In genomic region chr16:80576343-80576912, GRCh38 we compare ENCODE assay signal across 23 cellular contexts. TPM values are rescaled to one million over a fixed set of nuclear protein-coding genes. Genes with fewer than 3 reads are reported as not detected.
DNase-seq lines count a peak whose midpoint lies in the region; ATAC-seq, FAIRE-seq and TF ChIP-seq lines count a peak whose summit lies in the region.
"Had no signal": no experiment of that assay in that cellular context is flagged by ENCODE, and none has a peak within 500 bp of the region (broad histone marks: within the 10 kb centered on the region; RNA-seq: fewer than 3 reads in every experiment).

No MANE protein-coding gene starts in this region.

- H3K4me1 ChIP-seq in HEK293 (ENCODE audit: control insufficient read depth, insufficient read depth, low read length) = peaks cover 18% of the 10 kb centered on the region

- DNase-seq in GM12891 (ENCODE audit: insufficient read length, low spot score) (no peak), amniotic stem cell (lab: John Stamatoyannopoulos, UW) (no peak), NCI-H1694 (lab: John Stamatoyannopoulos, UW) (no peak), NCI-H2107 (lab: John Stamatoyannopoulos, UW) (no peak)
- no peak for DNase-seq in stimulated activated effector memory CD8-positive, alpha-beta T cell treated with anti-CD3 and anti-CD28 coated beads, Interleukin-12 subunit alpha, Interleukin-12 subunit beta, amount 100 ng/mL, for 72 hours (ENCODE audit: low spot score in 2 of 2)
- DNase-seq: C1 segment of cervical spinal cord; Calu3; CD4-positive, alpha-beta memory T cell; COR-L47; DMS53; DMS79 treated with DMSO at 0.1 percent for 48 hours; GF-D8; GM23248; H7; HCEC 1CT had no signal

- no peak overlapping the region for H3K4me3 ChIP-seq in HEK293 (ENCODE audit: low read depth, low read length)
- H3K4me3 ChIP-seq: GM23248 had no signal

- TF ChIP-seq CTCF in HEK293 (tag by site-specific recombination; IDR thresholded peaks at IDR 0.05) = no peak

- no peak for TF ChIP-seq POLR2A in GM12891 (IDR thresholded peaks at IDR 0.05; ENCODE audit: low read depth, low read length)

- no peak overlapping the region for H3K27ac Mint-ChIP-seq in activated T-helper 17 cell treated with anti-CD3 and anti-CD28 coated beads, Interleukin-2, amount 50 U/mL, for 72 hours
- no peak overlapping the region for H3K27ac Mint-ChIP-seq in stimulated activated effector memory CD8-positive, alpha-beta T cell treated with anti-CD3 and anti-CD28 coated beads, Interleukin-12 subunit alpha, Interleukin-12 subunit beta, amount 100 ng/mL, for 72 hours
- H3K27ac Mint-ChIP-seq: CD4-positive, alpha-beta memory T cell had no signal

- H3K27ac ChIP-seq in HEK293 (ENCODE audit: extremely low read depth, low read depth, low read length) = no peak overlapping the region
- H3K27ac ChIP-seq: GM23248 had no signal

- H3K9me3 ChIP-seq in HEK293 (ENCODE audit: control insufficient read depth, insufficient read depth, low read depth, low read length) = no peaks in the 10 kb centered on the region

- no peaks in the 10 kb centered on the region for H3K9me3 Mint-ChIP-seq in activated T-helper 17 cell treated with anti-CD3 and anti-CD28 coated beads, Interleukin-2, amount 50 U/mL, for 72 hours
- peaks cover 5% of the 10 kb centered on the region for H3K9me3 Mint-ChIP-seq in stimulated activated effector memory CD8-positive, alpha-beta T cell treated with anti-CD3 and anti-CD28 coated beads, Interleukin-12 subunit alpha, Interleukin-12 subunit beta, amount 100 ng/mL, for 72 hours
- H3K9me3 Mint-ChIP-seq: CD4-positive, alpha-beta memory T cell had no signal

- FAIRE-seq in GM12891 (lab: Jason Lieb, UNC) = peak; percentile 81
- FAIRE-seq: GM12892, H1 had no signal

- CTCF ChIA-PET in HEK293 (lab: Yijun Ruan, JAX) = no interaction called here

- no peak overlapping the region for H3K4me3 Mint-ChIP-seq in activated T-helper 17 cell treated with anti-CD3 and anti-CD28 coated beads, Interleukin-2, amount 50 U/mL, for 72 hours
- H3K4me3 Mint-ChIP-seq in stimulated activated effector memory CD8-positive, alpha-beta T cell treated with anti-CD3 and anti-CD28 coated beads, Interleukin-12 subunit alpha, Interleukin-12 subunit beta, amount 100 ng/mL, for 72 hours = no peak overlapping the region
- H3K4me3 Mint-ChIP-seq: CD4-positive, alpha-beta memory T cell had no signal

- no peaks in the 10 kb centered on the region for H3K36me3 Mint-ChIP-seq in activated T-helper 17 cell treated with anti-CD3 and anti-CD28 coated beads, Interleukin-2, amount 50 U/mL, for 72 hours (ENCODE audit: low read depth)
- peaks cover 12% of the 10 kb centered on the region for H3K36me3 Mint-ChIP-seq in stimulated activated effector memory CD8-positive, alpha-beta T cell treated with anti-CD3 and anti-CD28 coated beads, Interleukin-12 subunit alpha, Interleukin-12 subunit beta, amount 100 ng/mL, for 72 hours
- H3K36me3 Mint-ChIP-seq: CD4-positive, alpha-beta memory T cell had no signal

- peak; percentile 11 for ATAC-seq in activated T-helper 17 cell treated with anti-CD3 and anti-CD28 coated beads, Interleukin-2, amount 50 U/mL, for 72 hours (replicated peaks)
- ATAC-seq in stimulated activated effector memory CD8-positive, alpha-beta T cell treated with anti-CD3 and anti-CD28 coated beads, Interleukin-12 subunit alpha, Interleukin-12 subunit beta, amount 100 ng/mL, for 72 hours = peak; percentile 2

- H3K27me3 Mint-ChIP-seq in activated T-helper 17 cell treated with anti-CD3 and anti-CD28 coated beads, Interleukin-2, amount 50 U/mL, for 72 hours = no peaks in the 10 kb centered on the region
- H3K27me3 Mint-ChIP-seq: CD4-positive, alpha-beta memory T cell had no signal

- POLR2A ChIA-PET in HEK293 (lab: Yijun Ruan, JAX) = no interaction called here

- no peaks in the 10 kb centered on the region for H3K36me3 ChIP-seq in HEK293 (ENCODE audit: control insufficient read depth in 2 of 2, insufficient read depth in 1 of 2, low read length in 2 of 2)

- peaks cover 18% of the 10 kb centered on the region for H3K4me1 Mint-ChIP-seq in activated T-helper 17 cell treated with anti-CD3 and anti-CD28 coated beads, Interleukin-2, amount 50 U/mL, for 72 hours
- peaks cover 20% of the 10 kb centered on the region for H3K4me1 Mint-ChIP-seq in stimulated activated effector memory CD8-positive, alpha-beta T cell treated with anti-CD3 and anti-CD28 coated beads, Interleukin-12 subunit alpha, Interleukin-12 subunit beta, amount 100 ng/mL, for 72 hours

TF ChIP-seq in GM12891, 5 proteins besides CTCF, POLR2A, EP300 and RAD21:
- TF ChIP-seq POU2F2 (IDR thresholded peaks at IDR 0.05; ENCODE audit: low read depth, low read length) = no peak
- no peak for TF ChIP-seq POLR2AphosphoS5 (IDR thresholded peaks at IDR 0.05; ENCODE audit: low read depth, low read length)
- no peak for TF ChIP-seq SPI1 (IDR thresholded peaks at IDR 0.05; ENCODE audit: low read depth, low read length)
- no peak for TF ChIP-seq PAX5 (IDR thresholded peaks at IDR 0.05; ENCODE audit: insufficient read depth, low read length, severe bottlenecking)
- no peak for TF ChIP-seq TAF1 (IDR thresholded peaks at IDR 0.05; ENCODE audit: low read depth, low read length)

TF ChIP-seq in HEK293, 187 proteins besides CTCF, POLR2A, EP300 and RAD21:
- no peak for TF ChIP-seq OVOL3 (tag by site-specific recombination; IDR thresholded peaks at IDR 0.05)
- TF ChIP-seq ZNF274 (IDR thresholded peaks at IDR 0.05; ENCODE audit: low read length) = no peak
- TF ChIP-seq ZNF274 (tag by site-specific recombination; IDR thresholded peaks at IDR 0.05; ENCODE audit: borderline replicate concordance) = no peak
- 0 out of 2 replicates have a peak, but pooled peaks have one; percentile 4 for TF ChIP-seq ZNF416 (tag by site-specific recombination; IDR thresholded peaks at IDR 0.05)
- peak; percentile 98 for TF ChIP-seq ZNF513 (tag by site-specific recombination; IDR thresholded peaks at IDR 0.05)
- peak; percentile 20; the same call in 1 of the 2 replicates for TF ChIP-seq ZNF791 (tag by site-specific recombination; IDR thresholded peaks at IDR 0.05)
- 0 out of 2 replicates have a peak, but pooled peaks have one; percentile 26 for TF ChIP-seq ZNF148 (tag by site-specific recombination; IDR thresholded peaks at IDR 0.05; ENCODE audit: borderline replicate concordance)
- TF ChIP-seq ZNF488 (tag by site-specific recombination; IDR thresholded peaks at IDR 0.05) = no peak
- TF ChIP-seq ZNF747 (tag by site-specific recombination; IDR thresholded peaks at IDR 0.05) = 0 out of 2 replicates have a peak, but pooled peaks have one; percentile 12
- TF ChIP-seq ZNF792 (tag by site-specific recombination; IDR thresholded peaks at IDR 0.05) = no peak
- TF ChIP-seq ZNF658 (tag by site-specific recombination; IDR thresholded peaks at IDR 0.05) = peak; percentile 95

RNA-seq across cellular contexts. Expression of gene DYNLRB2, which starts 35.6 kb away (rescaled TPM):
- 1.1 TPM for polyA plus RNA-seq in GM12891 (2012; ENCODE audit: low read depth, missing spikeins)
- not detected for total RNA-seq in activated T-helper 17 cell treated with anti-CD3 and anti-CD28 coated beads, Interleukin-2, amount 50 U/mL, for 72 hours
- total RNA-seq: A172, A673, Calu3, Daoy, G401, GM23248, H1 had no signal
- polyA plus RNA-seq: CD4-positive, alpha-beta memory T cell; GM23248; H1 had no signal
